14 cellular contexts compared by ENCODE assay signal in the genomic region with DNA sequence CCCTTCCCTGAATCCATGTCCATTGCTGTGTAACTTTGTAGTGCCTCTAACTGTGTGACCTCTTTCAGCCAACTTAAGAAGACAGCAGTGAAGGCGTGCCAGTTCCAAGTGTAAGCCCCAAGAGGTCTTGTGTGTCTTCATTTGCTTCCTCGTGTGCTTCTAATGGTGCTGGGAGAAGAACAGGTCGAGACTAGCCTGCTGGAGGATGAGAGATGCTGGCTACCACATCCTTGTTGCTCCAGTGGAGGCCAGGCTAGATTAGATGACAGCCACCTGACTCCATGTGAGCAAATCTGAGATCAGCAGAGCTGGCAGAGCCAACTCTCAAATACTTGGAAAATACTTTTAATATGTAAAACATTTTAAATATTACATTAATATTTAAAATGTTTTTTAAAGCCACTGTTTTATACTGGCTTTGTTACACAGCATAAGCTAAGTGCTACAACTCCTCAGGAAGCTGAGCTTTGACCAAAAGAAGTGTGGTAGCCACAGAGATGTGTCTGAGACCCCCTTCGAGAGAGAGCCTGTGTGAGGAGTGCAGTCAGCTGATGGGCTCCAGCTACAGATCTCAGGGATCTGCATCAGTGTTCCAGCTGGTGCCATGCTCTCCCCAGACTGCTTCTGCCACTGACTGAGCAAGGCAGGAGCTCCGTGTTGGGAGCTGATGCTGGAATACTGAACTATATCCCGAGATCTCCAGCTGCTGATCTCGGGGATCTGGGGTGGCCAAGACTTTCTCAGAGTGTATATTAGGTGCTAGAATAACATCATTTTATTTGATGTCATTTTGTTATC. TPM values are rescaled to one million over a fixed set of nuclear protein-coding genes. Genes with fewer than 3 reads are reported as not detected.
DNase-seq lines count a peak whose midpoint lies in the region; ATAC-seq, FAIRE-seq and TF ChIP-seq lines count a peak whose summit lies in the region.
"Had no signal": no experiment of that assay in that cellular context is flagged by ENCODE, and none has a peak within 500 bp of the region (broad histone marks: within the 10 kb centered on the region; RNA-seq: fewer than 3 reads in every experiment).

No MANE protein-coding gene starts in this region.

- intact Hi-C loops in IMR-90 (cut with micrococcal nuclease) (no loop called here), posterior vena cava (cut with DNase I) (loop anchor here in 1 of 2 donors (5.0 kb wide), 1 partner anchor 538 kb away; no protein-coding TSS in a partner anchor)

- H4K20me1 ChIP-seq in IMR-90 (ENCODE audit: insufficient read depth, low read length) = no peaks in the 10 kb centered on the region

- no peak overlapping the region for H2AK5ac ChIP-seq in IMR-90 (ENCODE audit: low read depth, low read length)

- no peak overlapping the region for H4K91ac ChIP-seq in IMR-90 (ENCODE audit: insufficient read depth, low read depth, low read length)

- H3K36me3 ChIP-seq in IMR-90 (ENCODE audit: control insufficient read depth, insufficient read depth, low read length) (no peaks in the 10 kb centered on the region; the same call in 1 of the 2 replicates), bronchial epithelial cell (ENCODE audit: control insufficient read depth, insufficient read depth, low read length) (no peaks in the 10 kb centered on the region)

- no peak overlapping the region for H4K8ac ChIP-seq in IMR-90 (ENCODE audit: low read depth in 2 of 2, low read length in 2 of 2)

- no peak overlapping the region for H3K9ac ChIP-seq in IMR-90 (ENCODE audit: low read depth, low read length)
- H3K9ac ChIP-seq: BLaER1 treated with 17β-estradiol and CSF1 and Interleukin-3, amounts not matched to agents 10 nM and 100 nM had no signal

- FAIRE-seq in bronchial epithelial cell (lab: Jason Lieb, UNC) = no peak
- FAIRE-seq: H1 had no signal

- no peak overlapping the region for H3K23ac ChIP-seq in IMR-90 (ENCODE audit: low read depth, low read length)

- 0 out of 2 replicates have a peak overlapping the region, but pooled peaks have one; percentile 10 for H2BK20ac ChIP-seq in IMR-90 (ENCODE audit: low read depth, low read length)

- H3K9me3 ChIP-seq in IMR-90 (ENCODE audit: control insufficient read depth, insufficient read depth, low read length) = no peaks in the 10 kb centered on the region

- BruUV-seq in IMR-90 (replicated peaks; lab: Mats Ljungman, UMichigan) = no TSS peak

- dilution Hi-C loops in IMR-90 (cut with HindIII; ENCODE audit: low sequenced_read_pairs, unreplicated experiment) = no loop called here

- whole genome bisulfite sequencing in IMR-90 (ENCODE audit: extremely low coverage in 2 of 2, insufficient read length in 1 of 2), 2 experiments = 80% methylated on average over 1 of the region's 7 CpGs; no CpG with 5 or more reads in 1 of the 2 experiments

- peaks cover 22% of the 10 kb centered on the region for H3K9me1 ChIP-seq in IMR-90 (ENCODE audit: insufficient read depth, low read length)

- no peak for TF ChIP-seq RAD21 in IMR-90 (IDR thresholded peaks at IDR 0.05; ENCODE audit: low read length)

- H3K4me3 ChIP-seq in IMR-90 (ENCODE audit: insufficient read depth, low read depth, low read length) = no peak overlapping the region
- no peak overlapping the region for H3K4me3 ChIP-seq in bronchial epithelial cell (ENCODE audit: low read depth, low read length)
- H3K4me3 ChIP-seq: BLaER1 treated with 17β-estradiol and CSF1 and Interleukin-3, amounts not matched to agents 10 nM and 100 nM had no signal

- H3K27ac ChIP-seq in IMR-90 (ENCODE audit: insufficient read depth, low read length) = no peak overlapping the region
- H3K27ac ChIP-seq: BLaER1 treated with 17β-estradiol and CSF1 and Interleukin-3, amounts not matched to agents 10 nM and 100 nM had no signal

- no peak overlapping the region for H3K56ac ChIP-seq in IMR-90 (ENCODE audit: extremely low read depth, insufficient read depth, low read length)

- H3K18ac ChIP-seq in IMR-90 (ENCODE audit: low read depth, low read length) = no peak overlapping the region

- H2AK9ac ChIP-seq in IMR-90 (replicated peaks; ENCODE audit: low read depth, low read length, poor library complexity) = no peak overlapping the region

- H3K79me1 ChIP-seq in IMR-90 (ENCODE audit: low read depth in 1 of 2, low read length in 2 of 2) = no peaks in the 10 kb centered on the region

- no peak overlapping the region for H3K4me2 ChIP-seq in IMR-90 (ENCODE audit: low read depth, low read length)
- H3K4me2 ChIP-seq: BLaER1 treated with 17β-estradiol and CSF1 and Interleukin-3, amounts not matched to agents 10 nM and 100 nM had no signal

- TF ChIP-seq CTCF in IMR-90 (conservative IDR thresholded peaks at IDR 0.05; ENCODE audit: low read depth, low read length) = no peak
- TF ChIP-seq CTCF in bronchial epithelial cell (IDR thresholded peaks at IDR 0.05; ENCODE audit: insufficient read depth, low read length, severe bottlenecking) = no peak

- DNase-seq in IMR-90 (no peak), bronchial epithelial cell (ENCODE audit: low read depth) (peak; percentile 87), posterior vena cava (ENCODE audit: low spot score) (peak; percentile 64), NCI-H1694 (lab: John Stamatoyannopoulos, UW) (no peak)
- DNase-seq: Calu3; CD8-positive, alpha-beta T cell; DMS79 treated with DMSO at 0.1 percent for 48 hours; GF-D8; H9 had no signal

- CTCF ChIA-PET in IMR-90 (lab: Yijun Ruan, JAX) = interaction anchor here (0.8 to 0.9 kb wide), 2 partner anchors 11 to 26 kb away, joined by 3 to 4 read pairs; no protein-coding TSS in a partner anchor

- H3K14ac ChIP-seq in IMR-90 (replicated peaks; ENCODE audit: low read depth, low read length) = no peak overlapping the region

- in situ Hi-C loops in IMR-90 (cut with MboI; ENCODE audit: low sequenced_read_pairs) = loop anchor here (5.0 kb wide), 1 partner anchor 123 kb away; no protein-coding TSS in a partner anchor

- H3K27me3 ChIP-seq in IMR-90 (ENCODE audit: control insufficient read depth, insufficient read depth, low read length) = no peaks in the 10 kb centered on the region
- H3K27me3 ChIP-seq in bronchial epithelial cell (ENCODE audit: control insufficient read depth, insufficient read depth, low read length) = no peaks in the 10 kb centered on the region
- H3K27me3 ChIP-seq: BLaER1 treated with 17β-estradiol and CSF1 and Interleukin-3, amounts not matched to agents 10 nM and 100 nM had no signal

- POLR2A ChIA-PET in IMR-90 (lab: Charles Lee; ENCODE audit: unreplicated experiment) = no interaction called here

- H2AFZ ChIP-seq in IMR-90 (replicated peaks; ENCODE audit: low read length, poor library complexity) = no peak overlapping the region

- H3K4me1 ChIP-seq in IMR-90 (ENCODE audit: control insufficient read depth, insufficient read depth, low read length) = peaks cover 11% of the 10 kb centered on the region

- ATAC-seq in IMR-90 (ENCODE audit: low read depth) = no peak
- ATAC-seq in esophagus mucosa = peak; percentile 69
- ATAC-seq in GM21526 (IDR thresholded peaks at IDR 0.05; ENCODE audit: low FRiP score, unreplicated experiment) = no peak
- ATAC-seq in HG03460 (IDR thresholded peaks at IDR 0.05; ENCODE audit: unreplicated experiment) = no peak
- ATAC-seq: CD8-positive, alpha-beta T cell had no signal

- H4K5ac ChIP-seq in IMR-90 (ENCODE audit: low read depth, low read length) = no peak overlapping the region

- no peak overlapping the region for H2BK120ac ChIP-seq in IMR-90 (ENCODE audit: low read depth, low read length)

- no peak overlapping the region for H2BK5ac ChIP-seq in IMR-90 (ENCODE audit: low read depth, low read length, poor library complexity, severe bottlenecking)

- no peak overlapping the region for H3K4ac ChIP-seq in IMR-90 (ENCODE audit: low read depth, low read length)

- no peak for TF ChIP-seq POLR2A in IMR-90 (IDR thresholded peaks at IDR 0.05; ENCODE audit: low read depth, low read length)

- H2BK15ac ChIP-seq in IMR-90 (ENCODE audit: low read depth, low read length) = no peak overlapping the region

TF ChIP-seq in IMR-90, 13 proteins besides CTCF, POLR2A, EP300 and RAD21 (continues in another document):
- TF ChIP-seq RFX5 (IDR thresholded peaks at IDR 0.05; ENCODE audit: low read depth, low read length) = no peak
- TF ChIP-seq, protein P1, sequence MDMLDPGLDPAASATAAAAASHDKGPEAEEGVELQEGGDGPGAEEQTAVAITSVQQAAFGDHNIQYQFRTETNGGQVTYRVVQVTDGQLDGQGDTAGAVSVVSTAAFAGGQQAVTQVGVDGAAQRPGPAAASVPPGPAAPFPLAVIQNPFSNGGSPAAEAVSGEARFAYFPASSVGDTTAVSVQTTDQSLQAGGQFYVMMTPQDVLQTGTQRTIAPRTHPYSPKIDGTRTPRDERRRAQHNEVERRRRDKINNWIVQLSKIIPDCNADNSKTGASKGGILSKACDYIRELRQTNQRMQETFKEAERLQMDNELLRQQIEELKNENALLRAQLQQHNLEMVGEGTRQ (IDR thresholded peaks at IDR 0.05; ENCODE audit: low read depth, low read length) = no peak
- TF ChIP-seq MAZ (IDR thresholded peaks at IDR 0.05; ENCODE audit: borderline replicate concordance, low read depth, low read length) = no peak
- TF ChIP-seq MXI1 (IDR thresholded peaks at IDR 0.05; ENCODE audit: borderline replicate concordance, low read depth, low read length) = no peak
- TF ChIP-seq, protein P2, sequence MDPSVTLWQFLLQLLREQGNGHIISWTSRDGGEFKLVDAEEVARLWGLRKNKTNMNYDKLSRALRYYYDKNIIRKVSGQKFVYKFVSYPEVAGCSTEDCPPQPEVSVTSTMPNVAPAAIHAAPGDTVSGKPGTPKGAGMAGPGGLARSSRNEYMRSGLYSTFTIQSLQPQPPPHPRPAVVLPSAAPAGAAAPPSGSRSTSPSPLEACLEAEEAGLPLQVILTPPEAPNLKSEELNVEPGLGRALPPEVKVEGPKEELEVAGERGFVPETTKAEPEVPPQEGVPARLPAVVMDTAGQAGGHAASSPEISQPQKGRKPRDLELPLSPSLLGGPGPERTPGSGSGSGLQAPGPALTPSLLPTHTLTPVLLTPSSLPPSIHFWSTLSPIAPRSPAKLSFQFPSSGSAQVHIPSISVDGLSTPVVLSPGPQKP (IDR thresholded peaks at IDR 0.05; ENCODE audit: borderline replicate concordance, low read depth, low read length) = no peak
- TF ChIP-seq NFE2L2 (IDR thresholded peaks at IDR 0.05; ENCODE audit: low read depth, low read length) = no peak
- TF ChIP-seq CEBPB (IDR thresholded peaks at IDR 0.05; ENCODE audit: low read depth, low read length) = no peak

RNA-seq across cellular contexts. Expression of gene KCNJ11, which starts 8.9 kb away (rescaled TPM):
- total RNA-seq in IMR-90 (2012; rRNA removed) (not detected in 2 replicates), bronchial epithelial cell (0.77 and 0.79 TPM in 2 replicates), esophagus mucosa (0.36 TPM), posterior vena cava (1 to 10 TPM in 1 of 2 donors, under 1 TPM in 1; 0.56 to 1.3 TPM)
- polyA plus RNA-seq in IMR-90 (2012; rRNA removed) = not detected in 2 replicates
- polyA plus RNA-seq in IMR-90 (2012; cell fraction: cytosol; rRNA removed) = not detected in 2 replicates
- polyA plus RNA-seq in IMR-90 (2012; cell fraction: nucleus; rRNA removed; ENCODE audit: low replicate concordance) = not detected in 2 replicates

RNA-seq across cellular contexts. Expression of gene NCR3LG1, which starts 28.0 kb away (rescaled TPM):
- total RNA-seq in IMR-90 (2012; rRNA removed) (3.9 and 4.1 TPM in 2 replicates), bronchial epithelial cell (1.3 and 2.6 TPM in 2 replicates), esophagus mucosa (1.4 TPM), posterior vena cava (1 to 10 TPM; 2.5 to 2.9 TPM)
- 1.5 and 1.7 TPM in 2 replicates for polyA plus RNA-seq in IMR-90 (2012; rRNA removed)
- 0.27 and 0.52 TPM in 2 replicates for polyA plus RNA-seq in IMR-90 (2012; cell fraction: cytosol; rRNA removed)
- 1.6 and 8.6 TPM in 2 replicates for polyA plus RNA-seq in IMR-90 (2012; cell fraction: nucleus; rRNA removed; ENCODE audit: low replicate concordance)

Comparison
In these comparisons a context has a peak if more than half of its experiments do, and no peak if none do; other contexts are left out.
1. DNase-seq: peak in bronchial epithelial cell (single experiment) and posterior vena cava (single experiment); none in IMR-90 (single experiment) and NCI-H1694 (single experiment).